8 cellular contexts compared by ENCODE assay signal in genomic region chr11:64227405-64227956, GRCh38. TPM values are rescaled to one million over a fixed set of nuclear protein-coding genes. Genes with fewer than 3 reads are reported as not detected.
DNase-seq lines count a peak whose midpoint lies in the region; ATAC-seq and TF ChIP-seq lines count a peak whose summit lies in the region.

No MANE protein-coding gene starts in this region.

- no peak for DNase-seq in right atrium auricular region (ENCODE audit: low spot score)
- no peak for DNase-seq in Right ventricle myocardium superior
- DNase-seq in astrocyte of the spinal cord (ENCODE audit: low read depth, low spot score), result no peak
- DNase-seq in mucosa of descending colon, result peak in 2 of 3 donors; percentile 16 to 41
- no peak for DNase-seq in vagina (ENCODE audit: extremely low spot score in 2 of 2)
- DNase-seq in amniotic stem cell (lab: John Stamatoyannopoulos, UW), result no peak
- no peak for DNase-seq in cerebellum (ENCODE audit: low spot score)

- H3K27me3 ChIP-seq in right atrium auricular region (no peaks in the 10 kb centered on the region), vagina (no peaks in the 10 kb centered on the region)

- in situ Hi-C loops in astrocyte of the spinal cord (cut with HindIII; ENCODE audit: low sequenced_read_pairs), result no loop called here

- no peaks in the 10 kb centered on the region for H3K9me3 ChIP-seq in right atrium auricular region
- H3K9me3 ChIP-seq in mucosa of descending colon, result no peaks in the 10 kb centered on the region
- no peaks in the 10 kb centered on the region for H3K9me3 ChIP-seq in vagina

- TF ChIP-seq POLR2A in vagina (IDR thresholded peaks at IDR 0.05), result no peak

- intact Hi-C loops in Right ventricle myocardium superior (cut with DNase I), result no loop called here
- intact Hi-C loops in mucosa of descending colon (cut with DNase I, micrococcal nuclease), result no loop called here
- intact Hi-C loops in vagina (cut with DNase I), result no loop called here

- H3K4me3 ChIP-seq in right atrium auricular region (peak overlapping the region; percentile 85 to 89), astrocyte of the spinal cord (ENCODE audit: low read depth, low read length) (peak overlapping the region; percentile 80), mucosa of descending colon (no peak overlapping the region), vagina (peak overlapping the region; percentile 78 to 97)

- peaks cover 5% of the 10 kb centered on the region for H3K36me3 ChIP-seq in right atrium auricular region
- H3K36me3 ChIP-seq in mucosa of descending colon (ENCODE audit: low read depth), result no peaks in the 10 kb centered on the region
- H3K36me3 ChIP-seq in vagina, result no peaks in the 10 kb centered on the region

- H3K27ac ChIP-seq in right atrium auricular region (peak overlapping the region; percentile 91 to 97), vagina (peak overlapping the region; percentile 81)

- no peak for TF ChIP-seq CTCF in right atrium auricular region (IDR thresholded peaks at IDR 0.05)
- no peak for TF ChIP-seq CTCF in astrocyte of the spinal cord (IDR thresholded peaks at IDR 0.05; ENCODE audit: low read depth, low read length)
- no peak for TF ChIP-seq CTCF in mucosa of descending colon (IDR thresholded peaks at IDR 0.05)
- no peak for TF ChIP-seq CTCF in vagina (IDR thresholded peaks at IDR 0.05)

- no peak for ATAC-seq in Right ventricle myocardium superior (ENCODE audit: poor library complexity)
- no peak for ATAC-seq in mucosa of descending colon
- no peak for ATAC-seq in HG03439 (IDR thresholded peaks at IDR 0.05; ENCODE audit: unreplicated experiment)

- H3K4me1 ChIP-seq in right atrium auricular region, result peaks cover 0 to 62% of the 10 kb centered on the region in 2 donors
- peaks cover 44% of the 10 kb centered on the region for H3K4me1 ChIP-seq in mucosa of descending colon (ENCODE audit: low read depth)
- peaks cover 71% of the 10 kb centered on the region for H3K4me1 ChIP-seq in vagina

RNA-seq across cellular contexts. Expression of gene NUDT22, which starts 1.4 kb away (rescaled TPM):
- total RNA-seq in right atrium auricular region (10 to 100 TPM; 73.3 to 95.6 TPM), Right ventricle myocardium superior (60.8 TPM), mucosa of descending colon (100 to 1,000 TPM in 2 of 3 donors, 10 to 100 TPM in 1; 81.6 to 137 (median 119) TPM), vagina (38.8 TPM), cerebellum (12.4 TPM)

RNA-seq across cellular contexts. Expression of gene TRPT1, which starts 1.5 kb away (rescaled TPM):
- 10 to 100 TPM; 86.0 to 95.8 TPM for total RNA-seq in right atrium auricular region
- 79.8 TPM for total RNA-seq in Right ventricle myocardium superior
- total RNA-seq in mucosa of descending colon, result 10 to 100 TPM; 50.6 to 55.1 (median 53.1) TPM
- total RNA-seq in vagina, result 27.7 TPM
- 10.3 TPM for total RNA-seq in cerebellum

RNA-seq across cellular contexts. Expression of gene DNAJC4, which starts 2.9 kb away (rescaled TPM):
- total RNA-seq in right atrium auricular region (10 to 100 TPM; 24.7 to 32.1 TPM), Right ventricle myocardium superior (58.0 TPM), mucosa of descending colon (10 to 100 TPM; 43.6 to 57.6 (median 50.7) TPM), vagina (43.7 TPM), cerebellum (15.7 TPM)

RNA-seq across cellular contexts. Expression of gene VEGFB, which starts 6.9 kb away (rescaled TPM):
- 100 to 1,000 TPM; 153 to 201 TPM for total RNA-seq in right atrium auricular region
- total RNA-seq in Right ventricle myocardium superior, result 276 TPM
- 100 to 1,000 TPM in 1 of 3 donors, 10 to 100 TPM in 2; 45.3 to 156 (median 45.6) TPM for total RNA-seq in mucosa of descending colon
- total RNA-seq in vagina, result 44.9 TPM
- 14.2 TPM for total RNA-seq in cerebellum

RNA-seq across cellular contexts. Expression of gene FKBP2, which starts 13.4 kb away (rescaled TPM):
- total RNA-seq in right atrium auricular region (10 to 100 TPM; 59.1 to 83.4 TPM), Right ventricle myocardium superior (41.6 TPM), mucosa of descending colon (10 to 100 TPM; 67.5 to 91.0 (median 75.8) TPM), vagina (66.0 TPM), cerebellum (11.7 TPM)

Comparison
In these comparisons a context has a peak if more than half of its experiments do, and no peak if none do; other contexts are left out.
1. DNase-seq: peak in mucosa of descending colon (2 of 3); none in right atrium auricular region (single experiment), Right ventricle myocardium superior (single experiment), astrocyte of the spinal cord (single experiment), vagina (0 of 2), amniotic stem cell (single experiment) and cerebellum (single experiment).